19 cellular contexts compared by ENCODE assay signal in genomic region chr14:91343051-91343450, GRCh38.
"Had no signal": no experiment of that assay in that cellular context is flagged by ENCODE, and none has a peak within 500 bp of the region (broad histone marks: within the 10 kb centered on the region; RNA-seq: fewer than 3 reads in every experiment).

No MANE protein-coding gene starts in this region.

- H3K27ac ChIP-seq: cardiac muscle cell, gastroesophageal sphincter, SK-N-MC, skin epidermis had no signal

- H3K27me3 ChIP-seq: gastroesophageal sphincter had no signal

- H3K9me3 Mint-ChIP-seq: activated T-helper 1 cell treated with anti-CD3 and anti-CD28 coated beads, Interleukin-12 subunit alpha, Interleukin-12 subunit beta, Interleukin-2, Interleukin-4 antibody, amounts not matched to agents 30 ng/mL and 10 ng/mL and 1 ng/mL, durations not matched to agents 14 hours and 24 hours and 36 hours; type B pancreatic cell had no signal

- H3K4me3 ChIP-seq: cardiac muscle cell, gastroesophageal sphincter, SK-N-MC, skin epidermis had no signal

- H3K9me3 ChIP-seq: gastroesophageal sphincter had no signal

- H3K4me3 Mint-ChIP-seq: activated T-helper 1 cell treated with anti-CD3 and anti-CD28 coated beads, Interleukin-12 subunit alpha, Interleukin-12 subunit beta, Interleukin-2, Interleukin-4 antibody, amounts not matched to agents 30 ng/mL and 10 ng/mL and 1 ng/mL, durations not matched to agents 14 hours and 24 hours and 36 hours; type B pancreatic cell had no signal

- ATAC-seq: activated CD4-positive, CD25-positive, alpha-beta regulatory T cell treated with anti-CD3 and anti-CD28 coated beads, Interleukin-2, amount 50 U/mL, for 24 hours; gastroesophageal sphincter; left lobe of liver had no signal

- FAIRE-seq: colon, endometrium had no signal

- H3K36me3 ChIP-seq: cardiac muscle cell had no signal

- H3K4me1 ChIP-seq: gastroesophageal sphincter had no signal

- H3K27me3 Mint-ChIP-seq: type B pancreatic cell had no signal

- DNase-seq: activated CD8-positive, alpha-beta memory T cell treated with anti-CD3 and anti-CD28 coated beads, Interleukin-2, amount 50 U/mL, for 48 hours; activated naive CD4-positive, alpha-beta T cell; islet precursor cell; midbrain; stimulated activated CD4-positive, alpha-beta T cell treated with anti-CD3 and anti-CD28 coated beads, Interleukin-15, amount 100 ng/mL, for 24 hours; stimulated activated CD4-positive, alpha-beta T cell treated with anti-CD3 and anti-CD28 coated beads, Interleukin-4, amount 100 ng/mL, for 1 hour; stimulated activated naive CD4-positive, alpha-beta T cell treated with Interleukin-2 at 50 U/mL for 16 hours; substantia nigra; T1000 had no signal
